ENCODE assay signal across 2 cellular contexts in the genomic region with DNA sequence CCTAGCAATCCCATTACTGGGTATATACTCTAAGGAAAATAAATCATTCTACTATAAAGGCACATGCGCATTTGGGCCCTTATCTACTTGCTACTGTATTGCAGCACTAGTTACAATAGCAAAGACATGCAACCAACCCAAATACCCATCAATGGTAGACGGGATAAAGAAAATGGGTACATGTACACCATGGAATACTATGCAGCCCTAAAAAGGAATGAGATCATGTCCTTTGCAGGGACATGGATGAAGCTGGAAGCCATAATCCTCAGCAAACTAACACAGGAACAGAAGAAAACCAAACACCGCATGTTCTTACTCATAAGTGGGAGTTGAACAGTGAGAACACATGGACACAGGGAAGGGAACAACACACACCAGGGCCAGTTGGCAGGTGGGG. TPM values are rescaled to one million over a fixed set of nuclear protein-coding genes. Genes with fewer than 3 reads are reported as not detected.
"Had no signal": no experiment of that assay in that cellular context is flagged by ENCODE, and none has a peak within 500 bp of the region (broad histone marks: within the 10 kb centered on the region; RNA-seq: fewer than 3 reads in every experiment).

No MANE protein-coding gene starts in this region.

RNA-seq across cellular contexts. Expression of gene CATSPERB, which starts 54.2 kb away (rescaled TPM):
- total RNA-seq: left lobe of liver, myocyte had no signal
